In genomic region chr4:93605163-93605562, GRCh38 we compare ENCODE assay signal across 22 cellular contexts.
"Had no signal": no experiment of that assay in that cellular context is flagged by ENCODE, and none has a peak within 500 bp of the region (broad histone marks: within the 10 kb centered on the region; RNA-seq: fewer than 3 reads in every experiment).

No MANE protein-coding gene starts in this region.

- H3K27me3 ChIP-seq: ascending aorta, esophagus muscularis mucosa, heart right ventricle, left lung, neutrophil, testis had no signal

- H3K36me3 ChIP-seq: ascending aorta, esophagus muscularis mucosa, heart right ventricle, left lung, neutrophil had no signal

- H3K9me3 ChIP-seq: ascending aorta, neutrophil, testis had no signal

- H3K4me3 Mint-ChIP-seq: activated CD4-positive, alpha-beta T cell treated with anti-CD3 and anti-CD28 coated beads, Interleukin-2, amount 10 ng/mL, durations not matched to agents 24 days and 14 days; activated CD8-positive, alpha-beta T cell treated with anti-CD3 and anti-CD28 coated beads, Interleukin-2, amount 10 ng/mL, durations not matched to agents 7 days and 5 days; activated naive CD4-positive, alpha-beta T cell treated with anti-CD3 and anti-CD28 coated beads, Interleukin-2, amount 50 U/mL, for 24 hours; activated T-cell treated with anti-CD3 and anti-CD28 coated beads, Interleukin-2, amount 50 U/mL, for 4 hours; mesothelial cell of epicardium; natural killer cell treated with Interleukin-12 subunit alpha and Interleukin-12 subunit beta and Interleukin-15 and Interleukin-18, amount 100 ng/mL, for 72 hours; stimulated activated effector memory CD8-positive, alpha-beta T cell treated with anti-CD3 and anti-CD28 coated beads, Interleukin-12 subunit alpha, Interleukin-12 subunit beta, amount 100 ng/mL, for 72 hours; type B pancreatic cell had no signal

- H3K4me1 ChIP-seq: ascending aorta, esophagus muscularis mucosa, heart right ventricle, left lung, parathyroid adenoma, testis had no signal

- DNase-seq: activated CD4-positive, alpha-beta T cell treated with anti-CD3 and anti-CD28 coated beads, Interleukin-2, amount 10 ng/mL, durations not matched to agents 24 days and 14 days; activated CD8-positive, alpha-beta memory T cell treated with anti-CD3 and anti-CD28 coated beads, Interleukin-2, amount 50 U/mL, for 4 hours; activated CD8-positive, alpha-beta T cell treated with anti-CD3 and anti-CD28 coated beads, Interleukin-2, amount 10 ng/mL, durations not matched to agents 7 days and 5 days; activated gamma-delta T cell; activated T-cell treated with anti-CD3 and anti-CD28 coated beads, Interleukin-2, amount 50 U/mL, for 4 hours; cerebellar nuclear complex; effector CD4-positive, alpha-beta T cell; heart right ventricle; left lung; stimulated activated CD4-positive, alpha-beta T cell treated with anti-CD3 and anti-CD28 coated beads, Interleukin-4, amount 100 ng/mL, for 24 hours; testis had no signal

- H3K4me1 Mint-ChIP-seq: activated CD4-positive, alpha-beta T cell treated with anti-CD3 and anti-CD28 coated beads, Interleukin-2, amount 10 ng/mL, durations not matched to agents 24 days and 14 days; activated naive CD4-positive, alpha-beta T cell treated with anti-CD3 and anti-CD28 coated beads, Interleukin-2, amount 50 U/mL, for 24 hours; stimulated activated effector memory CD8-positive, alpha-beta T cell treated with anti-CD3 and anti-CD28 coated beads, Interleukin-12 subunit alpha, Interleukin-12 subunit beta, amount 100 ng/mL, for 72 hours had no signal

- H3K36me3 Mint-ChIP-seq: activated naive CD4-positive, alpha-beta T cell treated with anti-CD3 and anti-CD28 coated beads, Interleukin-2, amount 50 U/mL, for 24 hours; stimulated activated effector memory CD8-positive, alpha-beta T cell treated with anti-CD3 and anti-CD28 coated beads, Interleukin-12 subunit alpha, Interleukin-12 subunit beta, amount 100 ng/mL, for 72 hours; type B pancreatic cell had no signal

- ATAC-seq: activated CD8-positive, alpha-beta T cell treated with anti-CD3 and anti-CD28 coated beads, Interleukin-2, amount 10 ng/mL, durations not matched to agents 7 days and 5 days; activated T-cell treated with anti-CD3 and anti-CD28 coated beads, Interleukin-2, amount 50 U/mL, for 4 hours; heart right ventricle; left lung; natural killer cell treated with Interleukin-12 subunit alpha and Interleukin-12 subunit beta and Interleukin-15 and Interleukin-18, amount 100 ng/mL, for 72 hours; sciatic nerve; stimulated activated effector memory CD8-positive, alpha-beta T cell treated with anti-CD3 and anti-CD28 coated beads, Interleukin-12 subunit alpha, Interleukin-12 subunit beta, amount 100 ng/mL, for 72 hours had no signal

- H3K4me3 ChIP-seq: ascending aorta, esophagus muscularis mucosa, heart right ventricle, left lung, smooth muscle cell, testis had no signal

- H3K27ac Mint-ChIP-seq: activated CD4-positive, alpha-beta T cell treated with anti-CD3 and anti-CD28 coated beads, Interleukin-2, amount 10 ng/mL, durations not matched to agents 24 days and 14 days; activated CD8-positive, alpha-beta T cell treated with anti-CD3 and anti-CD28 coated beads, Interleukin-2, amount 10 ng/mL, durations not matched to agents 7 days and 5 days; activated naive CD4-positive, alpha-beta T cell treated with anti-CD3 and anti-CD28 coated beads, Interleukin-2, amount 50 U/mL, for 24 hours; mesothelial cell of epicardium; natural killer cell treated with Interleukin-12 subunit alpha and Interleukin-12 subunit beta and Interleukin-15 and Interleukin-18, amount 100 ng/mL, for 72 hours; stimulated activated effector memory CD8-positive, alpha-beta T cell treated with anti-CD3 and anti-CD28 coated beads, Interleukin-12 subunit alpha, Interleukin-12 subunit beta, amount 100 ng/mL, for 72 hours; type B pancreatic cell had no signal

- H3K27me3 Mint-ChIP-seq: activated CD4-positive, alpha-beta T cell treated with anti-CD3 and anti-CD28 coated beads, Interleukin-2, amount 10 ng/mL, durations not matched to agents 24 days and 14 days; activated naive CD4-positive, alpha-beta T cell treated with anti-CD3 and anti-CD28 coated beads, Interleukin-2, amount 50 U/mL, for 24 hours; natural killer cell treated with Interleukin-12 subunit alpha and Interleukin-12 subunit beta and Interleukin-15 and Interleukin-18, amount 100 ng/mL, for 72 hours; type B pancreatic cell had no signal
